1 cellular context compared by ENCODE assay signal in the genomic region with DNA sequence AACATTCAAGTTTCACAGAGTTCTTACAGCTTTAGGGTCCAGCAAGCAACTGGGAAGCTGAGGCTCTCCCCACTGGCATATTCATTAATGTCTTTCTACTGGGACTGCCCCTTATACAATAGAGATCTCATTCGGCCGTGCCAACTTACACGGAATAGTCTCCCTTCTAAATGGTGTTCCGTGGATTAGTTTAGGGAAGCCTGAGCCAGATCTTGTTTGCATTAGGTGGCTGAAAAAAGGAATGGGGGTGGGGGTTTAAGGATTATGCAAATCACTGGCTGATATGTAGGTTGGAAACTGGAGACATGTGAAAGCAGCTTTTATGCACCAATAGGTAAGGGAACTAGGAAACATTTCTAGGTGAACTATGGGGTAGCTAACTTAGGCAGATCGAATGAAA.
TF ChIP-seq lines count a peak whose summit lies in the region.

No MANE protein-coding gene starts in this region.

TF ChIP-seq in WTC11, 78 proteins besides CTCF, POLR2A, EP300 and RAD21 (continued from another document):
- TF ChIP-seq, protein P1, sequence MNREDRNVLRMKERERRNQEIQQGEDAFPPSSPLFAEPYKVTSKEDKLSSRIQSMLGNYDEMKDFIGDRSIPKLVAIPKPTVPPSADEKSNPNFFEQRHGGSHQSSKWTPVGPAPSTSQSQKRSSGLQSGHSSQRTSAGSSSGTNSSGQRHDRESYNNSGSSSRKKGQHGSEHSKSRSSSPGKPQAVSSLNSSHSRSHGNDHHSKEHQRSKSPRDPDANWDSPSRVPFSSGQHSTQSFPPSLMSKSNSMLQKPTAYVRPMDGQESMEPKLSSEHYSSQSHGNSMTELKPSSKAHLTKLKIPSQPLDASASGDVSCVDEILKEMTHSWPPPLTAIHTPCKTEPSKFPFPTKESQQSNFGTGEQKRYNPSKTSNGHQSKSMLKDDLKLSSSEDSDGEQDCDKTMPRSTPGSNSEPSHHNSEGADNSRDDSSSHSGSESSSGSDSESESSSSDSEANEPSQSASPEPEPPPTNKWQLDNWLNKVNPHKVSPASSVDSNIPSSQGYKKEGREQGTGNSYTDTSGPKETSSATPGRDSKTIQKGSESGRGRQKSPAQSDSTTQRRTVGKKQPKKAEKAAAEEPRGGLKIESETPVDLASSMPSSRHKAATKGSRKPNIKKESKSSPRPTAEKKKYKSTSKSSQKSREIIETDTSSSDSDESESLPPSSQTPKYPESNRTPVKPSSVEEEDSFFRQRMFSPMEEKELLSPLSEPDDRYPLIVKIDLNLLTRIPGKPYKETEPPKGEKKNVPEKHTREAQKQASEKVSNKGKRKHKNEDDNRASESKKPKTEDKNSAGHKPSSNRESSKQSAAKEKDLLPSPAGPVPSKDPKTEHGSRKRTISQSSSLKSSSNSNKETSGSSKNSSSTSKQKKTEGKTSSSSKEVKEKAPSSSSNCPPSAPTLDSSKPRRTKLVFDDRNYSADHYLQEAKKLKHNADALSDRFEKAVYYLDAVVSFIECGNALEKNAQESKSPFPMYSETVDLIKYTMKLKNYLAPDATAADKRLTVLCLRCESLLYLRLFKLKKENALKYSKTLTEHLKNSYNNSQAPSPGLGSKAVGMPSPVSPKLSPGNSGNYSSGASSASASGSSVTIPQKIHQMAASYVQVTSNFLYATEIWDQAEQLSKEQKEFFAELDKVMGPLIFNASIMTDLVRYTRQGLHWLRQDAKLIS (CRISPR knock-in tag; IDR thresholded peaks at IDR 0.05; ENCODE audit: borderline replicate concordance) = no peak
- no peak for TF ChIP-seq FOXJ3 (CRISPR knock-in tag; IDR thresholded peaks at IDR 0.05; ENCODE audit: borderline replicate concordance)
- TF ChIP-seq CBFB (CRISPR knock-in tag; IDR thresholded peaks at IDR 0.05; ENCODE audit: low read depth) = no peak
- no peak for TF ChIP-seq HMGA2 (CRISPR knock-in tag; IDR thresholded peaks at IDR 0.05)
- no peak for TF ChIP-seq TEAD1 (CRISPR knock-in tag; IDR thresholded peaks at IDR 0.05)
- TF ChIP-seq ERG (CRISPR knock-in tag; IDR thresholded peaks at IDR 0.05) = no peak
- TF ChIP-seq KAT7 (CRISPR knock-in tag; IDR thresholded peaks at IDR 0.05; ENCODE audit: borderline replicate concordance) = no peak
- TF ChIP-seq, protein P2, sequence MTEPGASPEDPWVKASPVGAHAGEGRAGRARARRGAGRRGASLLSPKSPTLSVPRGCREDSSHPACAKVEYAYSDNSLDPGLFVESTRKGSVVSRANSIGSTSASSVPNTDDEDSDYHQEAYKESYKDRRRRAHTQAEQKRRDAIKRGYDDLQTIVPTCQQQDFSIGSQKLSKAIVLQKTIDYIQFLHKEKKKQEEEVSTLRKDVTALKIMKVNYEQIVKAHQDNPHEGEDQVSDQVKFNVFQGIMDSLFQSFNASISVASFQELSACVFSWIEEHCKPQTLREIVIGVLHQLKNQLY (CRISPR knock-in tag; IDR thresholded peaks at IDR 0.05) = no peak
- TF ChIP-seq ZNF138 (CRISPR knock-in tag; conservative IDR thresholded peaks at IDR 0.05) = no peak
TF ChIP-seq in WTC11: peak in this region for 0.
